In the genomic region with DNA sequence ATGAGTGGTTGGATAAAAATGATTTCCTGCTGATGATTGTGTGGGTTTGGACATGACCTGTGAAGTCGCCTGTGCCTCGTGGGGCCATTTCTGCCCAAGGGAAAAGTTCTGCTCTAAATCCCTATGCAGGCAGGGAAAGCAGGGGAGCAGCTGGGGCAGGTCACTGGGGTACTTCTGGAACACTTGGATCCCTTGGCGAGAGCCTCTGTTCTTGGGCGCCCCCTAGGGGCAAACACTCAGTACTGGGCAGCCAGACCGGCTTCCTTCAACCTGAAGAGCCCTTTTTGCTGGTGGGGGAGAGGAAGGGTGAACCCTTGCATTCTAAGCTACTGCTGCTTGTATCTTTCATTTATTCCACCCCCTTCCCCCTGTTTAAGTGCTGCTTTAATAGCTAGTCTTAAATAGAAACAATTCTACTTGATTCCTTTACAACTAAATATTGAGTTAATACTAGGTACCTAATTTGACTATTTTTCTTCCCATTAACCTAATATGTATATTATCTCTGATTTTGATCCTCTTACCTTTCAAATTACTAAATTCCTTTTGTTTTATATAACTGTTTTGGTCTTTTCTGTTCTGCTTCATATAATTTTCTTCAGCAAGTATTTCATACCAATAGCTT, we compare ENCODE assay signal across 8 cellular contexts. TPM values are rescaled to one million over a fixed set of nuclear protein-coding genes. Genes with fewer than 3 reads are reported as not detected.
DNase-seq lines count a peak whose midpoint lies in the region; ATAC-seq and TF ChIP-seq lines count a peak whose summit lies in the region.

No MANE protein-coding gene starts in this region.

- peak; percentile 83 for TF ChIP-seq CTCF in GM20000 (IDR thresholded peaks at IDR 0.05; ENCODE audit: extremely low read depth, missing control alignments)
- TF ChIP-seq CTCF in HL-60 (IDR thresholded peaks at IDR 0.05; ENCODE audit: insufficient read depth, low read length), result peak; percentile 81
- peak; percentile 93 for TF ChIP-seq CTCF in glutamatergic neuron (IDR thresholded peaks at IDR 0.05; ENCODE audit: partially characterized antibody, unreplicated experiment)

- no peak overlapping the region for H3K4me3 Mint-ChIP-seq in activated T-cell treated with anti-CD3 and anti-CD28 coated beads, Interleukin-2, amount 50 U/mL, for 72 hours
- no peak overlapping the region for H3K4me3 Mint-ChIP-seq in glutamatergic neuron (ENCODE audit: unreplicated experiment)

- no peak overlapping the region for H3K4me3 ChIP-seq in HL-60 (replicated peaks; ENCODE audit: insufficient read depth, low read length)

- no peaks in the 10 kb centered on the region for H3K36me3 Mint-ChIP-seq in activated T-cell treated with anti-CD3 and anti-CD28 coated beads, Interleukin-2, amount 50 U/mL, for 72 hours (ENCODE audit: insufficient read depth in 2 of 2)
- peaks cover 4% of the 10 kb centered on the region for H3K36me3 Mint-ChIP-seq in glutamatergic neuron (ENCODE audit: unreplicated experiment)

- ATAC-seq in activated T-cell treated with anti-CD3 and anti-CD28 coated beads, Interleukin-2, amount 50 U/mL, for 72 hours (replicated peaks in 1 of 2), result peak; percentile 62 to 73
- no peak for ATAC-seq in GM18520 (IDR thresholded peaks at IDR 0.05; ENCODE audit: unreplicated experiment)

- no peak overlapping the region for H3K27ac ChIP-seq in HL-60 (replicated peaks)

- no peaks in the 10 kb centered on the region for H3K4me1 Mint-ChIP-seq in activated T-cell treated with anti-CD3 and anti-CD28 coated beads, Interleukin-2, amount 50 U/mL, for 72 hours (ENCODE audit: low read depth)
- no peaks in the 10 kb centered on the region for H3K4me1 Mint-ChIP-seq in glutamatergic neuron (ENCODE audit: low read depth, unreplicated experiment)

- no peaks in the 10 kb centered on the region for H3K27me3 ChIP-seq in HL-60 (ENCODE audit: insufficient read depth, poor library complexity, severe bottlenecking)

- H3K27ac Mint-ChIP-seq in activated T-cell treated with anti-CD3 and anti-CD28 coated beads, Interleukin-2, amount 50 U/mL, for 72 hours, result no peak overlapping the region
- no peak overlapping the region for H3K27ac Mint-ChIP-seq in glutamatergic neuron (ENCODE audit: unreplicated experiment)

- no peaks in the 10 kb centered on the region for H3K27me3 Mint-ChIP-seq in activated T-cell treated with anti-CD3 and anti-CD28 coated beads, Interleukin-2, amount 50 U/mL, for 72 hours (ENCODE audit: low read depth)
- no peaks in the 10 kb centered on the region for H3K27me3 Mint-ChIP-seq in glutamatergic neuron (ENCODE audit: unreplicated experiment)

- no peaks in the 10 kb centered on the region for H3K9me3 Mint-ChIP-seq in activated T-cell treated with anti-CD3 and anti-CD28 coated beads, Interleukin-2, amount 50 U/mL, for 72 hours
- H3K9me3 Mint-ChIP-seq in glutamatergic neuron (ENCODE audit: unreplicated experiment), result peaks cover 2% of the 10 kb centered on the region

- peak; percentile 5 for DNase-seq in DMS114 treated with DMSO at 0.1 percent for 48 hours (lab: John Stamatoyannopoulos, UW; ENCODE audit: unreplicated experiment)
- DNase-seq in GM20000 (ENCODE audit: low spot score), result peak; percentile 88
- peak; percentile 47 to 65 for DNase-seq in HL-60 (ENCODE audit: low read depth in 1 of 2, low spot score in 1 of 2)
- peak; percentile 26 for DNase-seq in NOMO-1 treated with dmso at 0.1 percent for 144 hours (lab: John Stamatoyannopoulos, UW; ENCODE audit: unreplicated experiment)
- peak; percentile 66 to 72 for DNase-seq in activated T-cell treated with anti-CD3 and anti-CD28 coated beads, Interleukin-2, amount 50 U/mL, for 72 hours
- DNase-seq in glutamatergic neuron, result peak; percentile 88
- peak; percentile 51 for DNase-seq in pons (ENCODE audit: low spot score)

RNA-seq across cellular contexts. Expression of a gene that starts 5.1 kb away (rescaled TPM):
- not detected for total RNA-seq in activated T-cell treated with anti-CD3 and anti-CD28 coated beads, Interleukin-2, amount 50 U/mL, for 72 hours
- total RNA-seq in glutamatergic neuron (ENCODE audit: unreplicated experiment), result not detected

RNA-seq across cellular contexts. Expression of a gene that starts 11.1 kb away (rescaled TPM):
- total RNA-seq in activated T-cell treated with anti-CD3 and anti-CD28 coated beads, Interleukin-2, amount 50 U/mL, for 72 hours, result not detected
- total RNA-seq in glutamatergic neuron (ENCODE audit: unreplicated experiment), result not detected

Comparison
In these comparisons a context has a peak if more than half of its experiments do, and no peak if none do; other contexts are left out.
1. DNase-seq: peak in every context shown above with its lines; median percentile 88 in GM20000; 88 in glutamatergic neuron; 69 in activated T-cell treated with anti-CD3 and anti-CD28 coated beads, Interleukin-2, amount 50 U/mL, for 72 hours; 56 in HL-60; 51 in pons; 26 in NOMO-1 treated with dmso at 0.1 percent for 144 hours; 5 in DMS114 treated with DMSO at 0.1 percent for 48 hours.